In genomic region chr21:32456497-32456918, GRCh38 we compare ENCODE assay signal across 10 cellular contexts. TPM values are rescaled to one million over a fixed set of nuclear protein-coding genes. Genes with fewer than 3 reads are reported as not detected.
A peak's percentile ranks its signal among the peaks of the same experiment; 100 is the strongest.
DNase-seq lines count a peak whose midpoint lies in the region; ATAC-seq and TF ChIP-seq lines count a peak whose summit lies in the region.
"Had no signal": no experiment of that assay in that cellular context is flagged by ENCODE, and none has a peak within 500 bp of the region (broad histone marks: within the 10 kb centered on the region; RNA-seq: fewer than 3 reads in every experiment).

No MANE protein-coding gene starts in this region.

- ATAC-seq in right cardiac atrium (peak; percentile 27 to 31), HG03159 (IDR thresholded peaks at IDR 0.05; ENCODE audit: unreplicated experiment) (no peak), HG03442 (IDR thresholded peaks at IDR 0.05; ENCODE audit: unreplicated experiment) (no peak)

- H2BK120ac ChIP-seq in H9 (ENCODE audit: low read depth, low read length, poor library complexity, severe bottlenecking): no peak overlapping the region

- no peaks in the 10 kb centered on the region for H3K36me3 ChIP-seq in breast epithelium
- H3K36me3 ChIP-seq in stomach: peaks cover 20 to 59% (median 49%) of the 10 kb centered on the region in 4 donors
- no peaks in the 10 kb centered on the region for H3K36me3 ChIP-seq in effector memory CD4-positive, alpha-beta T cell (ENCODE audit: control insufficient read depth, insufficient read depth, low read length)

- H3K9me3 ChIP-seq in H9 (ENCODE audit: control insufficient read depth, low read depth, low read length) (peaks cover under 1% of the 10 kb centered on the region), breast epithelium (no peaks in the 10 kb centered on the region), right cardiac atrium (ENCODE audit: control insufficient read depth, low read length) (no peaks in the 10 kb centered on the region), stomach (no peaks in the 10 kb centered on the region)
- H3K9me3 ChIP-seq in effector memory CD4-positive, alpha-beta T cell (ENCODE audit: control insufficient read depth, low read length): no peaks in the 10 kb centered on the region

- H3T11ph ChIP-seq in H9 (ENCODE audit: low read length): no peak overlapping the region

- H3K4ac ChIP-seq in H9 (ENCODE audit: low read depth, low read length): no peak overlapping the region

- TF ChIP-seq CTCF in H9 (conservative IDR thresholded peaks at IDR 0.05): no peak
- TF ChIP-seq CTCF in breast epithelium (IDR thresholded peaks at IDR 0.05): no peak
- TF ChIP-seq CTCF in stomach (IDR thresholded peaks at IDR 0.05): no peak

- H4K5ac ChIP-seq in H9 (ENCODE audit: insufficient read length, low read depth, low read length): no peak overlapping the region

- H4K91ac ChIP-seq in H9 (ENCODE audit: insufficient read length, low read depth, low read length): no peak overlapping the region

- H3K4me2 ChIP-seq in H9 (ENCODE audit: insufficient read depth, insufficient read length, low read length): no peak overlapping the region

- intact Hi-C loops in breast epithelium (cut with DNase I; ENCODE audit: low total_unique reads): no loop called here
- intact Hi-C loops in right cardiac atrium (cut with DNase I): no loop called here
- intact Hi-C loops in stomach (cut with DNase I; ENCODE audit: low total_unique reads): no loop called here

- DNase-seq in H9: no peak
- no peak for DNase-seq in breast epithelium (ENCODE audit: low spot score in 2 of 2)
- DNase-seq in right cardiac atrium: no peak
- no peak for DNase-seq in stomach
- no peak for DNase-seq in GDM1 (lab: John Stamatoyannopoulos, UW)
- no peak for DNase-seq in effector memory CD4-positive, alpha-beta T cell
- DNase-seq: activated CD8-positive, alpha-beta memory T cell treated with anti-CD3 and anti-CD28 coated beads, Interleukin-2, amount 50 U/mL, for 4 hours had no signal

- no peaks in the 10 kb centered on the region; the same call in 1 of the 2 replicates for H3K27me3 Mint-ChIP-seq in H9 (ENCODE audit: low read depth)
- H3K27me3 Mint-ChIP-seq: central memory CD8-positive, alpha-beta T cell had no signal

- H3K4me1 ChIP-seq in H9 (ENCODE audit: insufficient read depth, low read length) (no peaks in the 10 kb centered on the region), breast epithelium (peaks cover 21 to 27% of the 10 kb centered on the region in 2 donors), right cardiac atrium (ENCODE audit: control insufficient read depth, insufficient read depth, low read length) (peaks cover 17% of the 10 kb centered on the region), stomach (peaks cover 15 to 44% (median 30%) of the 10 kb centered on the region in 4 donors)
- no peaks in the 10 kb centered on the region for H3K4me1 ChIP-seq in effector memory CD4-positive, alpha-beta T cell (ENCODE audit: control insufficient read depth, insufficient read depth, low read length, poor library complexity, severe bottlenecking)

- no peak overlapping the region for H3K4me3 Mint-ChIP-seq in H9
- H3K4me3 Mint-ChIP-seq: central memory CD8-positive, alpha-beta T cell had no signal

- no peak for TF ChIP-seq POLR2A in breast epithelium (IDR thresholded peaks at IDR 0.05)
- TF ChIP-seq POLR2A in stomach (IDR thresholded peaks at IDR 0.05): no peak

- no peak overlapping the region for H3K23ac ChIP-seq in H9 (ENCODE audit: insufficient read length, low read depth, low read length)

- H3K79me2 ChIP-seq in H9 (ENCODE audit: insufficient read depth, low read length): no peaks in the 10 kb centered on the region

- H4K8ac ChIP-seq in H9 (replicated peaks; ENCODE audit: insufficient read length, low read depth, low read length): no peak overlapping the region

- no peaks in the 10 kb centered on the region for H3K23me2 ChIP-seq in H9 (ENCODE audit: insufficient read length, low read depth, low read length, poor library complexity, severe bottlenecking)

- H3K27me3 ChIP-seq in H9 (ENCODE audit: insufficient read depth, low read length) (no peaks in the 10 kb centered on the region), breast epithelium (no peaks in the 10 kb centered on the region), right cardiac atrium (ENCODE audit: control insufficient read depth, insufficient read depth) (no peaks in the 10 kb centered on the region), stomach (no peaks in the 10 kb centered on the region)
- H3K27me3 ChIP-seq in effector memory CD4-positive, alpha-beta T cell (replicated peaks; ENCODE audit: control insufficient read depth, insufficient read depth, low read length, poor library complexity, severe bottlenecking): no peaks in the 10 kb centered on the region

- peak overlapping the region in 2 of 3 experiments; percentile 68 to 86; a peak in 3 of 7 replicates for H3K27ac Mint-ChIP-seq in H9

- H3K4me3 ChIP-seq in breast epithelium (no peak overlapping the region), right cardiac atrium (ENCODE audit: low read length) (no peak overlapping the region), stomach (no peak overlapping the region)
- no peak overlapping the region for H3K4me3 ChIP-seq in effector memory CD4-positive, alpha-beta T cell (ENCODE audit: insufficient read depth, low read depth, low read length, poor library complexity, severe bottlenecking)

- no peak overlapping the region for H2BK15ac ChIP-seq in H9 (ENCODE audit: low read depth, low read length)

- H2AFZ ChIP-seq in H9 (ENCODE audit: low read length): no peak overlapping the region

- WGBS in H9 (ENCODE audit: extremely low coverage, insufficient read length, low lambda C conversion rate): no CpG with 5 or more reads among the region's 6 CpGs
- 39% methylated on average over 6 of the region's 6 CpGs for WGBS in right cardiac atrium
- WGBS in stomach, 5 donors: 45 to 72% (median 58%) methylated on average over 6 of the region's 6 CpGs

- no peak overlapping the region for H3K14ac ChIP-seq in H9 (ENCODE audit: insufficient read depth, low read length)

- no peak overlapping the region for H2BK12ac ChIP-seq in H9 (ENCODE audit: insufficient read length, low read depth, low read length)

- no peaks in the 10 kb centered on the region for H4K20me1 ChIP-seq in H9 (ENCODE audit: control insufficient read depth, insufficient read depth, insufficient read length)

- H3K9me3 Mint-ChIP-seq in H9: peaks cover 0 to 3% of the 10 kb centered on the region in 2 experiments; a peak in 3 of 5 replicates
- H3K9me3 Mint-ChIP-seq: central memory CD8-positive, alpha-beta T cell had no signal

- no peak overlapping the region for H3K56ac ChIP-seq in H9 (ENCODE audit: insufficient read length, low read depth, low read length)

- no peaks in the 10 kb centered on the region for H3K79me1 ChIP-seq in H9 (ENCODE audit: insufficient read depth, low read depth, low read length, poor library complexity, severe bottlenecking)

- H3K9ac ChIP-seq in H9 (ENCODE audit: extremely low read depth, insufficient read length, low read length): no peak overlapping the region

- H3K27ac ChIP-seq in H9 (ENCODE audit: insufficient read length, low read depth, low read length) (no peak overlapping the region), breast epithelium (peak overlapping the region; percentile 92), right cardiac atrium (ENCODE audit: low read length) (peak overlapping the region; percentile 15), stomach (peak overlapping the region in 4 of 5 donors; percentile 49 to 85 (median 57))
- H3K27ac ChIP-seq in effector memory CD4-positive, alpha-beta T cell (ENCODE audit: insufficient read depth, low read length, poor library complexity, severe bottlenecking): no peak overlapping the region

- no peak overlapping the region for H2BK5ac ChIP-seq in H9 (ENCODE audit: insufficient read length, low read length)

- TF ChIP-seq EP300 in stomach (IDR thresholded peaks at IDR 0.05): no peak

- no peak overlapping the region for H3K18ac ChIP-seq in H9 (ENCODE audit: insufficient read length, low read depth, low read length)

- 0 out of 7 replicates have a peak, but pooled peaks cover 0 to 4% (median 0%) of the 10 kb centered on the region in 3 experiments for H3K36me3 Mint-ChIP-seq in H9 (ENCODE audit: insufficient read depth in 1 of 3, low read depth in 3 of 3)

- H2AK5ac ChIP-seq in H9 (ENCODE audit: insufficient read length, low read length): no peak overlapping the region

- H2BK20ac ChIP-seq in H9 (ENCODE audit: low read depth, low read length, poor library complexity, severe bottlenecking): no peak overlapping the region

- peaks cover 18 to 22% of the 10 kb centered on the region in 2 experiments for H3K4me1 Mint-ChIP-seq in H9

RNA-seq across cellular contexts. Expression of gene EVA1C, which starts 44.0 kb away (rescaled TPM):
- 0.98 and 1.8 TPM in 2 replicates for total RNA-seq in H9 (2021)
- total RNA-seq in breast epithelium: 10 to 100 TPM; 30.2 to 69.8 (median 58.5) TPM
- 10 to 100 TPM; 18.0 to 39.8 (median 23.5) TPM for total RNA-seq in right cardiac atrium
- 20.6 TPM for polyA plus RNA-seq in right cardiac atrium
- 100 to 1,000 TPM in 1 of 5 donors, 10 to 100 TPM in 4; 10.6 to 142 (median 48.7) TPM for total RNA-seq in stomach
- polyA plus RNA-seq in stomach: 10 to 100 TPM; 18.2 to 39.1 (median 33.6) TPM

Comparison
In these comparisons a context has a peak if more than half of its experiments do, and no peak if none do; other contexts are left out.
1. H3K27ac ChIP-seq: peak in breast epithelium (2 of 2), right cardiac atrium (single experiment) and stomach (4 of 5); none in H9 (single experiment) and effector memory CD4-positive, alpha-beta T cell (single experiment).
2. ATAC-seq: peak in right cardiac atrium (2 of 2); none in HG03159 (single experiment) and HG03442 (single experiment).